ENCODE assay signal across 28 cellular contexts in genomic region chr1:214686497-214686896, GRCh38.
"Had no signal": no experiment of that assay in that cellular context is flagged by ENCODE, and none has a peak within 500 bp of the region (broad histone marks: within the 10 kb centered on the region; RNA-seq: fewer than 3 reads in every experiment).

No MANE protein-coding gene starts in this region.

- H3K27ac Mint-ChIP-seq: dendritic cell treated with granulocyte-macrophage colony-stimulating factor and Interleukin-4, amounts not matched to agents 40 ng/mL and 50 ng/mL, for 4 days; effector memory CD8-positive, alpha-beta T cell; endodermal cell had no signal

- H3K9me3 Mint-ChIP-seq: dendritic cell treated with granulocyte-macrophage colony-stimulating factor and Interleukin-4, amounts not matched to agents 40 ng/mL and 50 ng/mL, for 4 days; effector memory CD8-positive, alpha-beta T cell; endodermal cell had no signal

- H3K4me3 ChIP-seq: colonic mucosa, coronary artery, dorsolateral prefrontal cortex, esophagus squamous epithelium, gastrocnemius medialis, gastroesophageal sphincter, heart left ventricle, heart right ventricle had no signal

- H3K36me3 ChIP-seq: colonic mucosa, esophagus squamous epithelium, gastrocnemius medialis, gastroesophageal sphincter, heart left ventricle, heart right ventricle had no signal

- H3K27me3 ChIP-seq: colonic mucosa, esophagus squamous epithelium, gastrocnemius medialis had no signal

- H3K27me3 Mint-ChIP-seq: dendritic cell treated with granulocyte-macrophage colony-stimulating factor and Interleukin-4, amounts not matched to agents 40 ng/mL and 50 ng/mL, for 4 days had no signal

- FAIRE-seq: colon, endometrium, endothelial cell of umbilical vein, frontal cortex had no signal

- H3K9me3 ChIP-seq: colonic mucosa, esophagus squamous epithelium, gastrocnemius medialis, gastroesophageal sphincter, heart left ventricle, heart right ventricle had no signal

- H3K4me3 Mint-ChIP-seq: dendritic cell treated with granulocyte-macrophage colony-stimulating factor and Interleukin-4, amounts not matched to agents 40 ng/mL and 50 ng/mL, for 4 days; effector memory CD8-positive, alpha-beta T cell; endodermal cell had no signal

- ATAC-seq: effector memory CD8-positive, alpha-beta T cell; esophagus mucosa; foreskin keratinocyte; gastrocnemius medialis; gastroesophageal sphincter; heart left ventricle; heart right ventricle had no signal

- H3K4me1 ChIP-seq: colonic mucosa, esophagus squamous epithelium, foreskin keratinocyte, gastrocnemius medialis, gastroesophageal sphincter, heart left ventricle, heart right ventricle had no signal

- H3K27ac ChIP-seq: colonic mucosa, coronary artery, dorsolateral prefrontal cortex, epithelial cell of prostate, esophagus squamous epithelium, foreskin keratinocyte, gastrocnemius medialis, gastroesophageal sphincter, heart left ventricle, heart right ventricle had no signal

- DNase-seq: colonic mucosa; cortex of kidney; dermis blood vessel endothelial cell; dorsolateral prefrontal cortex; effector CD4-positive, alpha-beta T cell; effector CD8-positive, alpha-beta T cell; effector memory CD4-positive, alpha-beta T cell; effector memory CD8-positive, alpha-beta T cell; endodermal cell; erythroblast; esophagus squamous epithelium; foreskin fibroblast; foreskin keratinocyte; foreskin melanocyte; gastrocnemius medialis; glutamatergic neuron; head of caudate nucleus; heart left ventricle; heart right ventricle had no signal
